ENCODE assay signal across 1 cellular context in genomic region chr1:78840447-78841251, GRCh38.
TF ChIP-seq lines count a peak whose summit lies in the region.

No MANE protein-coding gene starts in this region.

TF ChIP-seq in SK-N-SH treated with all-trans-retinoic acid at 6 μM for 48 hours, 23 proteins besides CTCF, POLR2A, EP300 and RAD21 (continued from another document):
- no peak for TF ChIP-seq OSR1 (CRISPR knock-in tag; IDR thresholded peaks at IDR 0.05)
- no peak for TF ChIP-seq TOX (CRISPR knock-in tag; IDR thresholded peaks at IDR 0.05; ENCODE audit: borderline replicate concordance)
- TF ChIP-seq CSDC2 (CRISPR knock-in tag; IDR thresholded peaks at IDR 0.05) = no peak
- TF ChIP-seq TSHZ2 (CRISPR knock-in tag; IDR thresholded peaks at IDR 0.05) = no peak
- no peak for TF ChIP-seq BACH2 (CRISPR knock-in tag; IDR thresholded peaks at IDR 0.05; ENCODE audit: borderline replicate concordance)
- TF ChIP-seq SNAI2 (CRISPR knock-in tag; IDR thresholded peaks at IDR 0.05) = no peak
- no peak for TF ChIP-seq ZNF70 (CRISPR knock-in tag; IDR thresholded peaks at IDR 0.05)
- TF ChIP-seq, protein P1, sequence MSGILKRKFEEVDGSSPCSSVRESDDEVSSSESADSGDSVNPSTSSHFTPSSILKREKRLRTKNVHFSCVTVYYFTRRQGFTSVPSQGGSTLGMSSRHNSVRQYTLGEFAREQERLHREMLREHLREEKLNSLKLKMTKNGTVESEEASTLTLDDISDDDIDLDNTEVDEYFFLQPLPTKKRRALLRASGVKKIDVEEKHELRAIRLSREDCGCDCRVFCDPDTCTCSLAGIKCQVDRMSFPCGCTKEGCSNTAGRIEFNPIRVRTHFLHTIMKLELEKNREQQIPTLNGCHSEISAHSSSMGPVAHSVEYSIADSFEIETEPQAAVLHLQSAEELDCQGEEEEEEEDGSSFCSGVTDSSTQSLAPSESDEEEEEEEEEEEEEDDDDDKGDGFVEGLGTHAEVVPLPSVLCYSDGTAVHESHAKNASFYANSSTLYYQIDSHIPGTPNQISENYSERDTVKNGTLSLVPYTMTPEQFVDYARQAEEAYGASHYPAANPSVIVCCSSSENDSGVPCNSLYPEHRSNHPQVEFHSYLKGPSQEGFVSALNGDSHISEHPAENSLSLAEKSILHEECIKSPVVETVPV (CRISPR knock-in tag; IDR thresholded peaks at IDR 0.05) = no peak
- no peak for TF ChIP-seq POU6F1 (CRISPR knock-in tag; IDR thresholded peaks at IDR 0.05; ENCODE audit: borderline replicate concordance, low read depth)
- no peak for TF ChIP-seq ZNF565 (CRISPR knock-in tag; conservative IDR thresholded peaks at IDR 0.05; ENCODE audit: low read depth)
- no peak for TF ChIP-seq ZFP30 (CRISPR knock-in tag; IDR thresholded peaks at IDR 0.05)
